In genomic region chr16:15494231-15494630, GRCh38 we compare ENCODE assay signal across 12 cellular contexts. TPM values are rescaled to one million over a fixed set of nuclear protein-coding genes. Genes with fewer than 3 reads are reported as not detected.
A peak's percentile ranks its signal among the peaks of the same experiment; 100 is the strongest.
DNase-seq lines count a peak whose midpoint lies in the region; TF ChIP-seq lines count a peak whose summit lies in the region.
"Had no signal": no experiment of that assay in that cellular context is flagged by ENCODE, and none has a peak within 500 bp of the region (broad histone marks: within the 10 kb centered on the region; RNA-seq: fewer than 3 reads in every experiment).

No MANE protein-coding gene starts in this region.

- H3K4me3 Mint-ChIP-seq in osteocyte (ENCODE audit: unreplicated experiment) (no peak overlapping the region), MCF 10A (ENCODE audit: unreplicated experiment) (no peak overlapping the region)

- H3K9me2 ChIP-seq in MM.1S (replicated peaks; ENCODE audit: insufficient read depth, low read length) = no peaks in the 10 kb centered on the region

- peak; percentile 69 for DNase-seq in Caki2 (ENCODE audit: low read depth)
- DNase-seq in HCEC 1CT = peak; percentile 65
- peak; percentile 62 for DNase-seq in adipocyte (ENCODE audit: low read depth)
- DNase-seq in osteocyte (ENCODE audit: extremely low spot score, unreplicated experiment) = no peak
- no peak for DNase-seq in activated CD8-positive, alpha-beta memory T cell treated with anti-CD3 and anti-CD28 coated beads, Interleukin-2, amount 50 U/mL, for 4 hours
- no peak for DNase-seq in MM.1S
- no peak for DNase-seq in dorsolateral prefrontal cortex
- DNase-seq in MCF 10A (ENCODE audit: unreplicated experiment) = no peak
- DNase-seq: activated CD4-positive, alpha-beta T cell treated with anti-CD3 and anti-CD28 coated beads, Interleukin-2, amount 50 U/mL, for 1 hour; aorta; Kasumi-1; NCI-H774 had no signal

- H3K36me3 Mint-ChIP-seq in osteocyte (ENCODE audit: unreplicated experiment) (no peaks in the 10 kb centered on the region), MCF 10A (ENCODE audit: insufficient read depth, unreplicated experiment) (no peaks in the 10 kb centered on the region)

- no peaks in the 10 kb centered on the region for H3K9me3 ChIP-seq in adipocyte (ENCODE audit: control insufficient read depth, low read length)
- no peaks in the 10 kb centered on the region for H3K9me3 ChIP-seq in MM.1S (replicated peaks; ENCODE audit: insufficient read depth, low read length)

- in situ Hi-C loops in Caki2 (cut with HindIII; ENCODE audit: low pct_unique_long_range_greater_than_20kb, low sequenced_read_pairs) = no loop called here

- no peaks in the 10 kb centered on the region for H4K20me1 ChIP-seq in MM.1S (ENCODE audit: insufficient read depth, low read length)

- H3K9ac ChIP-seq in adipocyte (ENCODE audit: low read length) = peak overlapping the region; percentile 5
- H3K9ac ChIP-seq in MM.1S (ENCODE audit: low read length) = no peak overlapping the region

- POLR2A ChIA-PET in MCF 10A (lab: Yijun Ruan, JAX) = interaction anchor here (0.7 kb wide), 1 partner anchor 422 kb away, joined by 4 read pairs; no protein-coding TSS in a partner anchor

- no peak overlapping the region for H3K27ac ChIP-seq in MM.1S (ENCODE audit: low read length)
- H3K27ac ChIP-seq in dorsolateral prefrontal cortex = no peak overlapping the region

- H2AFZ ChIP-seq in MM.1S (ENCODE audit: low read length) = no peak overlapping the region

- H3K4me2 ChIP-seq in MM.1S (ENCODE audit: low read depth, low read length) = no peak overlapping the region

- no peaks in the 10 kb centered on the region for H3F3A ChIP-seq in MM.1S (ENCODE audit: insufficient read depth, low read length)

- H3K4me1 Mint-ChIP-seq in osteocyte (ENCODE audit: unreplicated experiment) = peaks cover 47% of the 10 kb centered on the region
- H3K4me1 Mint-ChIP-seq in MCF 10A (ENCODE audit: insufficient read depth, unreplicated experiment) = peaks cover 16% of the 10 kb centered on the region

- no peaks in the 10 kb centered on the region for H3K27me3 Mint-ChIP-seq in osteocyte (ENCODE audit: unreplicated experiment)
- H3K27me3 Mint-ChIP-seq in MCF 10A (ENCODE audit: insufficient read depth, unreplicated experiment) = no peaks in the 10 kb centered on the region

- no peaks in the 10 kb centered on the region for H3K79me2 ChIP-seq in MM.1S (ENCODE audit: low read length)

- intact Hi-C loops in dorsolateral prefrontal cortex (cut with DNase I) = no loop called here
- intact Hi-C loops in MCF 10A (cut with micrococcal nuclease) = no loop called here

- no peak overlapping the region for H3K4me3 ChIP-seq in adipocyte (ENCODE audit: low read length)
- H3K4me3 ChIP-seq in MM.1S (ENCODE audit: low read length) = no peak overlapping the region
- H3K4me3 ChIP-seq in dorsolateral prefrontal cortex = no peak overlapping the region

- H3K27me3 ChIP-seq in adipocyte (replicated peaks; ENCODE audit: control insufficient read depth, insufficient read depth, low read length) = no peaks in the 10 kb centered on the region
- no peaks in the 10 kb centered on the region for H3K27me3 ChIP-seq in MM.1S (replicated peaks; ENCODE audit: insufficient read depth, low read length)
- H3K27me3 ChIP-seq in dorsolateral prefrontal cortex = no peaks in the 10 kb centered on the region

- CTCF ChIA-PET in MCF 10A (lab: Yijun Ruan, JAX) = no interaction called here

- H3K4me1 ChIP-seq in adipocyte (ENCODE audit: control insufficient read depth, insufficient read depth, low read length) (peaks cover 34% of the 10 kb centered on the region), MM.1S (ENCODE audit: low read length) (no peaks in the 10 kb centered on the region)

- TF ChIP-seq CTCF in osteocyte (IDR thresholded peaks at IDR 0.05) = no peak
- no peak for TF ChIP-seq CTCF in MM.1S (IDR thresholded peaks at IDR 0.05; ENCODE audit: low read length)
- TF ChIP-seq CTCF in dorsolateral prefrontal cortex (IDR thresholded peaks at IDR 0.05 in 54 of 56, conservative IDR thresholded peaks at IDR 0.05 in 2 of 56; ENCODE audit: low read depth in 1 of 56, partially characterized antibody in 56 of 56) = no peak
- TF ChIP-seq CTCF in MCF 10A (IDR thresholded peaks at IDR 0.05; ENCODE audit: unreplicated experiment) = no peak

- peak overlapping the region; percentile 82 for H3K27ac Mint-ChIP-seq in osteocyte (ENCODE audit: unreplicated experiment)
- no peak overlapping the region for H3K27ac Mint-ChIP-seq in MCF 10A (ENCODE audit: low read depth, unreplicated experiment)

- H3K36me3 ChIP-seq in adipocyte (ENCODE audit: control insufficient read depth, insufficient read depth, low read length, severe bottlenecking) (no peaks in the 10 kb centered on the region), MM.1S (replicated peaks; ENCODE audit: insufficient read depth, low read length) (no peaks in the 10 kb centered on the region)

- H3K9me3 Mint-ChIP-seq in osteocyte (ENCODE audit: unreplicated experiment) (no peaks in the 10 kb centered on the region), MCF 10A (ENCODE audit: unreplicated experiment) (no peaks in the 10 kb centered on the region)

- BruUV-seq in MCF 10A (replicated peaks; lab: Mats Ljungman, UMichigan) = no TSS peak

RNA-seq across cellular contexts. Expression of gene BMERB1, which starts 59.8 kb away (rescaled TPM):
- total RNA-seq in Caki2 (2014; rRNA removed; shearing (Covaris generic); ENCODE audit: low replicate concordance) = 39.7 and 68.5 TPM in 2 replicates
- 47.5 and 47.9 TPM in 2 replicates for total RNA-seq in osteocyte
- 100 to 1,000 TPM; 133 to 426 (median 283) TPM for total RNA-seq in dorsolateral prefrontal cortex
- 3.3 and 4.3 TPM in 2 replicates for total RNA-seq in MCF 10A (2022)

Comparison
In these comparisons a context has a peak if more than half of its experiments do, and no peak if none do; other contexts are left out.
1. DNase-seq: peak in Caki2 (single experiment), HCEC 1CT (single experiment) and adipocyte (single experiment); none in osteocyte (single experiment), activated CD8-positive, alpha-beta memory T cell treated with anti-CD3 and anti-CD28 coated beads, Interleukin-2, amount 50 U/mL, for 4 hours (single experiment), MM.1S (single experiment), dorsolateral prefrontal cortex (0 of 10) and MCF 10A (single experiment).